1 cellular context compared by ENCODE assay signal in genomic region chr13:60574706-60575105, GRCh38.
TF ChIP-seq lines count a peak whose summit lies in the region.

No MANE protein-coding gene starts in this region.

TF ChIP-seq in H1, 55 proteins besides CTCF, POLR2A, EP300 and RAD21:
- TF ChIP-seq SP4 (IDR thresholded peaks at IDR 0.05; ENCODE audit: low read length) (no peak), SIN3A (conservative IDR thresholded peaks at IDR 0.05 in 1 of 2, IDR thresholded peaks at IDR 0.05 in 1 of 2; ENCODE audit: low read depth in 1 of 2, low read length in 2 of 2) (no peak), KDM5A (IDR thresholded peaks at IDR 0.05; ENCODE audit: low read length) (no peak), TCF12 (IDR thresholded peaks at IDR 0.05; ENCODE audit: low read depth, low read length) (no peak), SAP30 (IDR thresholded peaks at IDR 0.05; ENCODE audit: insufficient read depth, insufficient replicate concordance, low read length) (no peak), CREB1 (IDR thresholded peaks at IDR 0.05) (no peak), SIRT6 (IDR thresholded peaks at IDR 0.05; ENCODE audit: low read length) (no peak), CHD1 (IDR thresholded peaks at IDR 0.05; ENCODE audit: low read depth, low read length) (no peak), RNF2 (IDR thresholded peaks at IDR 0.05; ENCODE audit: borderline replicate concordance, low read depth, low read length, missing control alignments, poor library complexity, severe bottlenecking) (no peak), EGR1 (IDR thresholded peaks at IDR 0.05; ENCODE audit: borderline replicate concordance, low read depth, low read length) (no peak), BRCA1 (IDR thresholded peaks at IDR 0.05; ENCODE audit: low read depth, low read length) (no peak), EZH2 (IDR thresholded peaks at IDR 0.05; ENCODE audit: low read depth, low read length, severe bottlenecking) (no peak)
